In the genomic region with DNA sequence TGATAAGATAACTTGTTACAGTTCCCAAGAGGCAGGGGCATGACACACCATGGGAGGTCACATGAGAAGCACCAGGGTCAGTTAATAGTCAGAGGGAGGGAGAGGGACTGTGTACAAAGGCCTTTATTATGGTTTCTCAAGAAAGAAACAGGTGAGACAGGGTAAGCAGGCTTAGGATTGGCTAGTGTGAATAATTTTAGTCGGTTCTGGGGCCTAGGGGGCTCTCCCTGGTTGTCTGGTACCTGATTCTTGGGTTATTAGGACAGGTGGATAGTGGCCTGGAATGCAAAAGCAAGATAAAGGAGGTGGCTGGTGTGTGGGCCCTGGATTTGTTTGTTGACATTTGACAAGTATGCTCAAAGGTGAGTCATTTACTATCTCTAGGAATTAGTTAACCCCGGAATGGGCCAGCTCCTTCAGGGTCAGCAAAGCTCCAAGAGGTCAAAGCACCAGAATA, we compare ENCODE assay signal across 1 cellular context.
TF ChIP-seq lines count a peak whose summit lies in the region.

No MANE protein-coding gene starts in this region.

TF ChIP-seq in K562, 482 proteins besides CTCF, POLR2A, EP300 and RAD21 (continued from another document and continues in another):
- TF ChIP-seq, protein P1, sequence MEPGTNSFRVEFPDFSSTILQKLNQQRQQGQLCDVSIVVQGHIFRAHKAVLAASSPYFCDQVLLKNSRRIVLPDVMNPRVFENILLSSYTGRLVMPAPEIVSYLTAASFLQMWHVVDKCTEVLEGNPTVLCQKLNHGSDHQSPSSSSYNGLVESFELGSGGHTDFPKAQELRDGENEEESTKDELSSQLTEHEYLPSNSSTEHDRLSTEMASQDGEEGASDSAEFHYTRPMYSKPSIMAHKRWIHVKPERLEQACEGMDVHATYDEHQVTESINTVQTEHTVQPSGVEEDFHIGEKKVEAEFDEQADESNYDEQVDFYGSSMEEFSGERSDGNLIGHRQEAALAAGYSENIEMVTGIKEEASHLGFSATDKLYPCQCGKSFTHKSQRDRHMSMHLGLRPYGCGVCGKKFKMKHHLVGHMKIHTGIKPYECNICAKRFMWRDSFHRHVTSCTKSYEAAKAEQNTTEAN (CRISPR knock-in tag; IDR thresholded peaks at IDR 0.05): no peak
- TF ChIP-seq NFRKB (IDR thresholded peaks at IDR 0.05; ENCODE audit: low read depth) (no peak), NCOA6 (IDR thresholded peaks at IDR 0.05) (no peak), RAD51 (IDR thresholded peaks at IDR 0.05; ENCODE audit: borderline replicate concordance, low read depth) (0 out of 2 replicates have a peak, but pooled peaks have one; percentile 10), ZNF41 (CRISPR knock-in tag; conservative IDR thresholded peaks at IDR 0.05) (no peak), JUN (IDR thresholded peaks at IDR 0.05; ENCODE audit: borderline replicate concordance, low read depth, low read length) (peak; percentile 82), JUN (CRISPR knock-in tag; IDR thresholded peaks at IDR 0.05; ENCODE audit: borderline replicate concordance) (no peak), KDM5B (IDR thresholded peaks at IDR 0.05; ENCODE audit: insufficient replicate concordance, low read depth, low read length) (no peak), MYBL2 (IDR thresholded peaks at IDR 0.05; ENCODE audit: low read depth) (no peak), MYBL2 (CRISPR knock-in tag; IDR thresholded peaks at IDR 0.05; ENCODE audit: borderline replicate concordance) (no peak), RHOXF2B (CRISPR knock-in tag; conservative IDR thresholded peaks at IDR 0.05) (no peak), SMARCC2 (IDR thresholded peaks at IDR 0.05; ENCODE audit: low read depth) (peak; percentile 74), RBM34 (IDR thresholded peaks at IDR 0.05; ENCODE audit: borderline replicate concordance, insufficient read depth, low read length) (no peak), HOXB6 (CRISPR knock-in tag; IDR thresholded peaks at IDR 0.05; ENCODE audit: borderline replicate concordance) (no peak), ERF (CRISPR knock-in tag; IDR thresholded peaks at IDR 0.05) (no peak), CBFB (CRISPR knock-in tag; IDR thresholded peaks at IDR 0.05) (no peak), ARID4B (CRISPR knock-in tag; IDR thresholded peaks at IDR 0.05) (no peak), SNRNP70 (optimal IDR thresholded peaks at IDR 0.05; ENCODE audit: low read depth, low read length) (no peak), POLR3A (IDR thresholded peaks at IDR 0.05; ENCODE audit: borderline replicate concordance, extremely low read depth, insufficient read depth, insufficient read length) (no peak), MIER1 (IDR thresholded peaks at IDR 0.05; ENCODE audit: low read depth) (no peak), U2AF2 (optimal IDR thresholded peaks at IDR 0.05; ENCODE audit: low read depth, low read length) (no peak), CTBP1 (IDR thresholded peaks at IDR 0.05; ENCODE audit: borderline replicate concordance) (peak; percentile 81), FOSL1 (tag; conservative IDR thresholded peaks at IDR 0.05) (peak; percentile 99), KLF6 (CRISPR knock-in tag; IDR thresholded peaks at IDR 0.05; ENCODE audit: borderline replicate concordance) (no peak), BACH1 (tag; IDR thresholded peaks at IDR 0.05) (no peak), SAFB (IDR thresholded peaks at IDR 0.05; ENCODE audit: borderline replicate concordance, low read depth, low read length) (no peak), ZFP36 (IDR thresholded peaks at IDR 0.05; ENCODE audit: low read depth, low read length, partially characterized antibody) (no peak), NEUROD1 (IDR thresholded peaks at IDR 0.05; ENCODE audit: borderline replicate concordance, low read depth, low read length, partially characterized antibody) (peak; percentile 38), BMI1 (IDR thresholded peaks at IDR 0.05; ENCODE audit: low read length) (no peak), FOXJ2 (tag; IDR thresholded peaks at IDR 0.05) (no peak; the same call in 1 of the 2 replicates), ZNF175 (CRISPR knock-in tag; IDR thresholded peaks at IDR 0.05; ENCODE audit: low read depth) (no peak), STAG1 (CRISPR knock-in tag; IDR thresholded peaks at IDR 0.05; ENCODE audit: borderline replicate concordance) (no peak), RBM17 (IDR thresholded peaks at IDR 0.05; ENCODE audit: borderline replicate concordance, low read depth, low read length) (no peak), TCF7 (IDR thresholded peaks at IDR 0.05; ENCODE audit: borderline replicate concordance) (no peak), POU5F1 (IDR thresholded peaks at IDR 0.05; ENCODE audit: borderline replicate concordance, low read depth, low read length, partially characterized antibody) (no peak), PHB (CRISPR knock-in tag; IDR thresholded peaks at IDR 0.05) (no peak), SIX5 (IDR thresholded peaks at IDR 0.05; ENCODE audit: borderline replicate concordance in 1 of 2, insufficient read depth in 1 of 2, low read depth in 1 of 2, low read length in 2 of 2) (no peak), ZNF224 (CRISPR knock-in tag; IDR thresholded peaks at IDR 0.05) (no peak), ZNF23 (CRISPR knock-in tag; IDR thresholded peaks at IDR 0.05) (no peak), SMAD4 (CRISPR knock-in tag; conservative IDR thresholded peaks at IDR 0.05) (0 out of 2 replicates have a peak, but pooled peaks have one; percentile 20), NFIX (CRISPR knock-in tag; IDR thresholded peaks at IDR 0.05; ENCODE audit: low read depth) (no peak), HSF4 (CRISPR knock-in tag; IDR thresholded peaks at IDR 0.05; ENCODE audit: borderline replicate concordance) (no peak), BRCA1 (IDR thresholded peaks at IDR 0.05) (no peak), BRCA1 (CRISPR knock-in tag; IDR thresholded peaks at IDR 0.05) (no peak), C11orf30 (IDR thresholded peaks at IDR 0.05; ENCODE audit: low read depth) (no peak), HMGN3 (IDR thresholded peaks at IDR 0.05; ENCODE audit: borderline replicate concordance, extremely low read depth, insufficient read length, low read depth, low read length) (peak; percentile 47), NFYB (IDR thresholded peaks at IDR 0.05; ENCODE audit: extremely low read depth, insufficient read length) (no peak)
- TF ChIP-seq, protein P2, sequence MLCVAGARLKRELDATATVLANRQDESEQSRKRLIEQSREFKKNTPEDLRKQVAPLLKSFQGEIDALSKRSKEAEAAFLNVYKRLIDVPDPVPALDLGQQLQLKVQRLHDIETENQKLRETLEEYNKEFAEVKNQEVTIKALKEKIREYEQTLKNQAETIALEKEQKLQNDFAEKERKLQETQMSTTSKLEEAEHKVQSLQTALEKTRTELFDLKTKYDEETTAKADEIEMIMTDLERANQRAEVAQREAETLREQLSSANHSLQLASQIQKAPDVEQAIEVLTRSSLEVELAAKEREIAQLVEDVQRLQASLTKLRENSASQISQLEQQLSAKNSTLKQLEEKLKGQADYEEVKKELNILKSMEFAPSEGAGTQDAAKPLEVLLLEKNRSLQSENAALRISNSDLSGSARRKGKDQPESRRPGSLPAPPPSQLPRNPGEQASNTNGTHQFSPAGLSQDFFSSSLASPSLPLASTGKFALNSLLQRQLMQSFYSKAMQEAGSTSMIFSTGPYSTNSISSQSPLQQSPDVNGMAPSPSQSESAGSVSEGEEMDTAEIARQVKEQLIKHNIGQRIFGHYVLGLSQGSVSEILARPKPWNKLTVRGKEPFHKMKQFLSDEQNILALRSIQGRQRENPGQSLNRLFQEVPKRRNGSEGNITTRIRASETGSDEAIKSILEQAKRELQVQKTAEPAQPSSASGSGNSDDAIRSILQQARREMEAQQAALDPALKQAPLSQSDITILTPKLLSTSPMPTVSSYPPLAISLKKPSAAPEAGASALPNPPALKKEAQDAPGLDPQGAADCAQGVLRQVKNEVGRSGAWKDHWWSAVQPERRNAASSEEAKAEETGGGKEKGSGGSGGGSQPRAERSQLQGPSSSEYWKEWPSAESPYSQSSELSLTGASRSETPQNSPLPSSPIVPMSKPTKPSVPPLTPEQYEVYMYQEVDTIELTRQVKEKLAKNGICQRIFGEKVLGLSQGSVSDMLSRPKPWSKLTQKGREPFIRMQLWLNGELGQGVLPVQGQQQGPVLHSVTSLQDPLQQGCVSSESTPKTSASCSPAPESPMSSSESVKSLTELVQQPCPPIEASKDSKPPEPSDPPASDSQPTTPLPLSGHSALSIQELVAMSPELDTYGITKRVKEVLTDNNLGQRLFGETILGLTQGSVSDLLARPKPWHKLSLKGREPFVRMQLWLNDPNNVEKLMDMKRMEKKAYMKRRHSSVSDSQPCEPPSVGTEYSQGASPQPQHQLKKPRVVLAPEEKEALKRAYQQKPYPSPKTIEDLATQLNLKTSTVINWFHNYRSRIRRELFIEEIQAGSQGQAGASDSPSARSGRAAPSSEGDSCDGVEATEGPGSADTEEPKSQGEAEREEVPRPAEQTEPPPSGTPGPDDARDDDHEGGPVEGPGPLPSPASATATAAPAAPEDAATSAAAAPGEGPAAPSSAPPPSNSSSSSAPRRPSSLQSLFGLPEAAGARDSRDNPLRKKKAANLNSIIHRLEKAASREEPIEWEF (CRISPR knock-in tag; IDR thresholded peaks at IDR 0.05): no peak
- TF ChIP-seq, protein P3, sequence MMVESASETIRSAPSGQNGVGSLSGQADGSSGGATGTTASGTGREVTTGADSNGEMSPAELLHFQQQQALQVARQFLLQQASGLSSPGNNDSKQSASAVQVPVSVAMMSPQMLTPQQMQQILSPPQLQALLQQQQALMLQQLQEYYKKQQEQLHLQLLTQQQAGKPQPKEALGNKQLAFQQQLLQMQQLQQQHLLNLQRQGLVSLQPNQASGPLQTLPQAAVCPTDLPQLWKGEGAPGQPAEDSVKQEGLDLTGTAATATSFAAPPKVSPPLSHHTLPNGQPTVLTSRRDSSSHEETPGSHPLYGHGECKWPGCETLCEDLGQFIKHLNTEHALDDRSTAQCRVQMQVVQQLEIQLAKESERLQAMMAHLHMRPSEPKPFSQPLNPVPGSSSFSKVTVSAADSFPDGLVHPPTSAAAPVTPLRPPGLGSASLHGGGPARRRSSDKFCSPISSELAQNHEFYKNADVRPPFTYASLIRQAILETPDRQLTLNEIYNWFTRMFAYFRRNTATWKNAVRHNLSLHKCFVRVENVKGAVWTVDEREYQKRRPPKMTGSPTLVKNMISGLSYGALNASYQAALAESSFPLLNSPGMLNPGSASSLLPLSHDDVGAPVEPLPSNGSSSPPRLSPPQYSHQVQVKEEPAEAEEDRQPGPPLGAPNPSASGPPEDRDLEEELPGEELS (CRISPR knock-in tag; IDR thresholded peaks at IDR 0.05; ENCODE audit: borderline replicate concordance): no peak
- TF ChIP-seq, protein P4, sequence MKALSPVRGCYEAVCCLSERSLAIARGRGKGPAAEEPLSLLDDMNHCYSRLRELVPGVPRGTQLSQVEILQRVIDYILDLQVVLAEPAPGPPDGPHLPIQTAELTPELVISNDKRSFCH (CRISPR knock-in tag; IDR thresholded peaks at IDR 0.05): no peak
- TF ChIP-seq, protein P4 (tag; IDR thresholded peaks at IDR 0.05): peak; percentile 62; the same call in 1 of the 2 replicates
- TF ChIP-seq, protein P5, sequence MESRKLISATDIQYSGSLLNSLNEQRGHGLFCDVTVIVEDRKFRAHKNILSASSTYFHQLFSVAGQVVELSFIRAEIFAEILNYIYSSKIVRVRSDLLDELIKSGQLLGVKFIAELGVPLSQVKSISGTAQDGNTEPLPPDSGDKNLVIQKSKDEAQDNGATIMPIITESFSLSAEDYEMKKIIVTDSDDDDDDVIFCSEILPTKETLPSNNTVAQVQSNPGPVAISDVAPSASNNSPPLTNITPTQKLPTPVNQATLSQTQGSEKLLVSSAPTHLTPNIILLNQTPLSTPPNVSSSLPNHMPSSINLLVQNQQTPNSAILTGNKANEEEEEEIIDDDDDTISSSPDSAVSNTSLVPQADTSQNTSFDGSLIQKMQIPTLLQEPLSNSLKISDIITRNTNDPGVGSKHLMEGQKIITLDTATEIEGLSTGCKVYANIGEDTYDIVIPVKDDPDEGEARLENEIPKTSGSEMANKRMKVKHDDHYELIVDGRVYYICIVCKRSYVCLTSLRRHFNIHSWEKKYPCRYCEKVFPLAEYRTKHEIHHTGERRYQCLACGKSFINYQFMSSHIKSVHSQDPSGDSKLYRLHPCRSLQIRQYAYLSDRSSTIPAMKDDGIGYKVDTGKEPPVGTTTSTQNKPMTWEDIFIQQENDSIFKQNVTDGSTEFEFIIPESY (CRISPR knock-in tag; IDR thresholded peaks at IDR 0.05): no peak
- TF ChIP-seq, protein P6, sequence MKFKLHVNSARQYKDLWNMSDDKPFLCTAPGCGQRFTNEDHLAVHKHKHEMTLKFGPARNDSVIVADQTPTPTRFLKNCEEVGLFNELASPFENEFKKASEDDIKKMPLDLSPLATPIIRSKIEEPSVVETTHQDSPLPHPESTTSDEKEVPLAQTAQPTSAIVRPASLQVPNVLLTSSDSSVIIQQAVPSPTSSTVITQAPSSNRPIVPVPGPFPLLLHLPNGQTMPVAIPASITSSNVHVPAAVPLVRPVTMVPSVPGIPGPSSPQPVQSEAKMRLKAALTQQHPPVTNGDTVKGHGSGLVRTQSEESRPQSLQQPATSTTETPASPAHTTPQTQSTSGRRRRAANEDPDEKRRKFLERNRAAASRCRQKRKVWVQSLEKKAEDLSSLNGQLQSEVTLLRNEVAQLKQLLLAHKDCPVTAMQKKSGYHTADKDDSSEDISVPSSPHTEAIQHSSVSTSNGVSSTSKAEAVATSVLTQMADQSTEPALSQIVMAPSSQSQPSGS (CRISPR knock-in tag; IDR thresholded peaks at IDR 0.05): no peak
